1 cellular context compared by ENCODE assay signal in genomic region chr10:92593553-92594046, GRCh38.
A peak's percentile ranks its signal among the peaks of the same experiment; 100 is the strongest.
TF ChIP-seq lines count a peak whose summit lies in the region.

No MANE protein-coding gene starts in this region.

TF ChIP-seq in K562, 482 proteins besides CTCF, POLR2A, EP300 and RAD21 (continued from another document):
- TF ChIP-seq PBX2 (CRISPR knock-in tag; IDR thresholded peaks at IDR 0.05; ENCODE audit: low read depth), result no peak
- TF ChIP-seq PBX2 (tag; conservative IDR thresholded peaks at IDR 0.05; ENCODE audit: low read depth), result 0 out of 2 replicates have a peak, but pooled peaks have one; percentile 27
- no peak for TF ChIP-seq CBX8 (IDR thresholded peaks at IDR 0.05; ENCODE audit: borderline replicate concordance, extremely low read depth, low read depth, low read length, poor library complexity, severe bottlenecking)
- peak; percentile 32 for TF ChIP-seq MEIS2 (IDR thresholded peaks at IDR 0.05; ENCODE audit: partially characterized antibody)
- TF ChIP-seq ZNF239 (CRISPR knock-in tag; IDR thresholded peaks at IDR 0.05), result no peak
- no peak for TF ChIP-seq FOXP1 (CRISPR knock-in tag; IDR thresholded peaks at IDR 0.05)
- no peak for TF ChIP-seq ZNF778 (CRISPR knock-in tag; IDR thresholded peaks at IDR 0.05)
- TF ChIP-seq ZSCAN29 (IDR thresholded peaks at IDR 0.05), result peak; percentile 89; the same call in 1 of the 2 replicates
